ENCODE assay signal across 16 cellular contexts in genomic region chr2:121368155-121368554, GRCh38.
DNase-seq lines count a peak whose midpoint lies in the region; ATAC-seq and TF ChIP-seq lines count a peak whose summit lies in the region.
"Had no signal": no experiment of that assay in that cellular context is flagged by ENCODE, and none has a peak within 500 bp of the region (broad histone marks: within the 10 kb centered on the region; RNA-seq: fewer than 3 reads in every experiment).

No MANE protein-coding gene starts in this region.

- ATAC-seq in stimulated activated effector memory CD8-positive, alpha-beta T cell treated with anti-CD3 and anti-CD28 coated beads, Interleukin-12 subunit alpha, Interleukin-12 subunit beta, amount 100 ng/mL, for 72 hours: no peak
- ATAC-seq: HCT116 had no signal

- H3K27me3 ChIP-seq in esophagus muscularis mucosa (no peaks in the 10 kb centered on the region), SJCRH30 (no peaks in the 10 kb centered on the region)
- H3K27me3 ChIP-seq: BLaER1 had no signal

- no peak overlapping the region for H3K4me3 Mint-ChIP-seq in activated T-cell treated with anti-CD3 and anti-CD28 coated beads, Interleukin-2, amount 50 U/mL, for 24 hours
- H3K4me3 Mint-ChIP-seq in HFFc6: no peak overlapping the region; the same call in 1 of the 2 replicates
- no peak overlapping the region for H3K4me3 Mint-ChIP-seq in stimulated activated effector memory CD8-positive, alpha-beta T cell treated with anti-CD3 and anti-CD28 coated beads, Interleukin-12 subunit alpha, Interleukin-12 subunit beta, amount 100 ng/mL, for 72 hours
- H3K4me3 Mint-ChIP-seq: CD14-positive monocyte; CD4-positive, alpha-beta memory T cell; IgD-negative memory B cell had no signal

- H3K9me3 ChIP-seq in esophagus muscularis mucosa (no peaks in the 10 kb centered on the region), SJCRH30 (replicated peaks) (no peaks in the 10 kb centered on the region)
- H3K9me3 ChIP-seq: BLaER1 had no signal

- WGBS in esophagus muscularis mucosa: over 99% methylated on average over 7 of the region's 7 CpGs

- peaks cover 87% of the 10 kb centered on the region for H3K36me3 Mint-ChIP-seq in activated T-cell treated with anti-CD3 and anti-CD28 coated beads, Interleukin-2, amount 50 U/mL, for 24 hours (ENCODE audit: low read depth)
- peaks cover 61% of the 10 kb centered on the region for H3K36me3 Mint-ChIP-seq in HFFc6 (ENCODE audit: low read depth)
- H3K36me3 Mint-ChIP-seq in stimulated activated effector memory CD8-positive, alpha-beta T cell treated with anti-CD3 and anti-CD28 coated beads, Interleukin-12 subunit alpha, Interleukin-12 subunit beta, amount 100 ng/mL, for 72 hours: peaks cover 95% of the 10 kb centered on the region

- no peaks in the 10 kb centered on the region for H3K27me3 Mint-ChIP-seq in activated T-cell treated with anti-CD3 and anti-CD28 coated beads, Interleukin-2, amount 50 U/mL, for 24 hours
- peaks cover 3% of the 10 kb centered on the region; the same call in 1 of the 2 replicates for H3K27me3 Mint-ChIP-seq in HFFc6 (ENCODE audit: insufficient read depth)
- H3K27me3 Mint-ChIP-seq: CD4-positive, alpha-beta memory T cell; IgD-negative memory B cell had no signal

- no peak for TF ChIP-seq POLR2A in esophagus muscularis mucosa (IDR thresholded peaks at IDR 0.05; ENCODE audit: low read depth)

- intact Hi-C loops in esophagus muscularis mucosa (cut with DNase I): no loop called here

- TF ChIP-seq CTCF in HFFc6 (IDR thresholded peaks at IDR 0.05): no peak
- TF ChIP-seq CTCF in esophagus muscularis mucosa (IDR thresholded peaks at IDR 0.05): no peak

- H3K27ac ChIP-seq in esophagus muscularis mucosa (replicated peaks in 1 of 4) (no peak overlapping the region), SJCRH30 (no peak overlapping the region)
- H3K27ac ChIP-seq: 22Rv1, BLaER1 had no signal

- H3K27ac Mint-ChIP-seq in activated T-cell treated with anti-CD3 and anti-CD28 coated beads, Interleukin-2, amount 50 U/mL, for 24 hours: peak overlapping the region; percentile 15
- H3K27ac Mint-ChIP-seq in HFFc6: peak overlapping the region; percentile 67
- peak overlapping the region; percentile 35 for H3K27ac Mint-ChIP-seq in stimulated activated effector memory CD8-positive, alpha-beta T cell treated with anti-CD3 and anti-CD28 coated beads, Interleukin-12 subunit alpha, Interleukin-12 subunit beta, amount 100 ng/mL, for 72 hours

- TF ChIP-seq EP300 in esophagus muscularis mucosa (IDR thresholded peaks at IDR 0.05): no peak

- H3K36me3 ChIP-seq in esophagus muscularis mucosa (peaks cover 26 to 73% (median 65%) of the 10 kb centered on the region in 4 donors), SJCRH30 (peaks cover 7% of the 10 kb centered on the region; the same call in 1 of the 2 replicates)

- H3K4me3 ChIP-seq in esophagus muscularis mucosa: no peak overlapping the region
- no peak overlapping the region for H3K4me3 ChIP-seq in SJCRH30
- H3K4me3 ChIP-seq: BLaER1 had no signal

- no peaks in the 10 kb centered on the region for H3K9me3 Mint-ChIP-seq in activated T-cell treated with anti-CD3 and anti-CD28 coated beads, Interleukin-2, amount 50 U/mL, for 24 hours
- H3K9me3 Mint-ChIP-seq in HFFc6: no peaks in the 10 kb centered on the region
- H3K9me3 Mint-ChIP-seq in stimulated activated effector memory CD8-positive, alpha-beta T cell treated with anti-CD3 and anti-CD28 coated beads, Interleukin-12 subunit alpha, Interleukin-12 subunit beta, amount 100 ng/mL, for 72 hours: no peaks in the 10 kb centered on the region
- H3K9me3 Mint-ChIP-seq: IgD-negative memory B cell had no signal

- peaks cover 8 to 19% (median 11%) of the 10 kb centered on the region in 4 donors for H3K4me1 ChIP-seq in esophagus muscularis mucosa
- H3K4me1 ChIP-seq in SJCRH30: no peaks in the 10 kb centered on the region
- H3K4me1 ChIP-seq: BLaER1 had no signal

- no peak for DNase-seq in activated T-cell treated with anti-CD3 and anti-CD28 coated beads, Interleukin-2, amount 50 U/mL, for 24 hours
- no peak for DNase-seq in activated T-cell treated with anti-CD3 and anti-CD28 coated beads, Interleukin-2, amount 50 U/mL, for 48 hours
- DNase-seq in HFFc6 (no peak), esophagus muscularis mucosa (ENCODE audit: extremely low spot score) (peak; percentile 64), NCI-H2196 treated with DMSO at 0.1 percent for 48 hours (lab: John Stamatoyannopoulos, UW; ENCODE audit: unreplicated experiment) (no peak), SJCRH30 (no peak)
- no peak for DNase-seq in stimulated activated effector memory CD8-positive, alpha-beta T cell treated with anti-CD3 and anti-CD28 coated beads, Interleukin-12 subunit alpha, Interleukin-12 subunit beta, amount 100 ng/mL, for 72 hours (ENCODE audit: low spot score in 2 of 2)
- DNase-seq: CD4-positive, alpha-beta memory T cell; DMS79 treated with DMSO at 0.1 percent for 48 hours; GF-D8; GOT3 had no signal

- no peaks in the 10 kb centered on the region for H3K4me1 Mint-ChIP-seq in activated T-cell treated with anti-CD3 and anti-CD28 coated beads, Interleukin-2, amount 50 U/mL, for 24 hours (ENCODE audit: low read depth)
- peaks cover 72% of the 10 kb centered on the region for H3K4me1 Mint-ChIP-seq in HFFc6 (ENCODE audit: low read depth)
- H3K4me1 Mint-ChIP-seq in stimulated activated effector memory CD8-positive, alpha-beta T cell treated with anti-CD3 and anti-CD28 coated beads, Interleukin-12 subunit alpha, Interleukin-12 subunit beta, amount 100 ng/mL, for 72 hours: peaks cover 6% of the 10 kb centered on the region
- H3K4me1 Mint-ChIP-seq: CD14-positive monocyte had no signal

Comparison
In these comparisons a context has a peak if more than half of its experiments do, and no peak if none do; other contexts are left out.
1. H3K27ac Mint-ChIP-seq: peak in every context shown above with its lines; median percentile 67 in HFFc6; 35 in stimulated activated effector memory CD8-positive, alpha-beta T cell treated with anti-CD3 and anti-CD28 coated beads, Interleukin-12 subunit alpha, Interleukin-12 subunit beta, amount 100 ng/mL, for 72 hours; 15 in activated T-cell treated with anti-CD3 and anti-CD28 coated beads, Interleukin-2, amount 50 U/mL, for 24 hours.